Comparison of ENCODE assay signal across 37 cellular contexts in the genomic region with DNA sequence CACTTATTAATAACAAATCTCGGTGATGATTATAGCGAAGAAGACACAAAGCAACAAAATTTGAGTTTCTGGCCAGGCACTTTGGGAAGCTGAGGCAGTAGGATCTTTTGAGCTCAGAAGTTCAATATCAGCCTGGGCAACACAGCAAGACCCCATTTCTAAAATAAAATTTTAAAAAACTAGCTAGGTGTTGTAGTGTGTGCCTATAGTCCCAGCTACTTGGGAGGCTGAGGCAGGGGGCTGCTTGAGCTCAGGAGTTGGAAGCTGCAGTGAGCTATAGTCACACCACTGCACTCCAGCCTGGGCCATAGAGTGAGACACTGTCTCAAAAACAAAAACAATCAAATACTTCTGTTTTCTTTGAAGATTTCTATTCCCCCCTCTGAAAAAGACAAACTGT.
"Had no signal": no experiment of that assay in that cellular context is flagged by ENCODE, and none has a peak within 500 bp of the region (broad histone marks: within the 10 kb centered on the region; RNA-seq: fewer than 3 reads in every experiment).

No MANE protein-coding gene starts in this region.

- DNase-seq: activated effector memory CD4-positive, alpha-beta T cell treated with anti-CD3 and anti-CD28 coated beads, Interleukin-2, amount 50 U/mL, for 16 hours; activated effector memory CD4-positive, alpha-beta T cell treated with Interleukin-2 at 50 U/mL for 16 hours; activated gamma-delta T cell; activated gamma-delta T cell treated with Interleukin-2 at 50 U/mL for 16 hours; activated naive CD4-positive, alpha-beta T cell; activated naive CD4-positive, alpha-beta T cell treated with anti-CD3 and anti-CD28 coated beads for 36 hours; activated naive CD4-positive, alpha-beta T cell treated with anti-CD3 and anti-CD28 coated beads, Interleukin-2, amount 10 ng/mL, durations not matched to agents 7 days and 5 days; activated naive CD4-positive, alpha-beta T cell treated with anti-CD3 and anti-CD28 coated beads, Interleukin-2, amount 50 U/mL, for 16 hours; activated naive CD4-positive, alpha-beta T cell treated with Interleukin-2 at 50 U/mL for 16 hours; activated naive CD8-positive, alpha-beta T cell treated with anti-CD3 and anti-CD28 coated beads for 36 hours; activated naive CD8-positive, alpha-beta T cell treated with anti-CD3 and anti-CD28 coated beads, Interleukin-2, amount 10 ng/mL, durations not matched to agents 7 days and 5 days; activated naive CD8-positive, alpha-beta T cell treated with anti-CD3 and anti-CD28 coated beads, Interleukin-2, amount 50 U/mL, for 24 hours; activated T-cell treated with anti-CD3 and anti-CD28 coated beads, Interleukin-2, amount 50 U/mL, for 24 hours; activated T-cell treated with anti-CD3 and anti-CD28 coated beads, Interleukin-2, amount 50 U/mL, for 4 hours; activated T-cell treated with anti-CD3 and anti-CD28 coated beads, Interleukin-2, amount 50 U/mL, for 48 hours; activated T-cell treated with anti-CD3 and anti-CD28 coated beads, Interleukin-2, amount 50 U/mL, for 72 hours; adrenal gland; amniotic stem cell; amygdala; anterior cingulate cortex; aorta; body of pancreas; brain microvascular endothelial cell; caudate nucleus; central memory CD4-positive, alpha-beta T cell; cerebellar nuclear complex had no signal

- H3K4me1 ChIP-seq: adrenal gland, ascending aorta, body of pancreas, breast epithelium had no signal

- H3K36me3 Mint-ChIP-seq: activated naive CD4-positive, alpha-beta T cell treated with anti-CD3 and anti-CD28 coated beads, Interleukin-2, amount 10 ng/mL, durations not matched to agents 7 days and 5 days; activated naive CD4-positive, alpha-beta T cell treated with anti-CD3 and anti-CD28 coated beads, Interleukin-2, amount 50 U/mL, for 24 hours; activated naive CD4-positive, alpha-beta T cell treated with anti-CD3 and anti-CD28 coated beads, Interleukin-2, amount 50 U/mL, for 72 hours; activated naive CD8-positive, alpha-beta T cell; activated naive CD8-positive, alpha-beta T cell treated with anti-CD3 and anti-CD28 coated beads for 36 hours; activated naive CD8-positive, alpha-beta T cell treated with anti-CD3 and anti-CD28 coated beads, Interleukin-2, amount 10 ng/mL, durations not matched to agents 7 days and 5 days; brain had no signal

- ATAC-seq: activated naive CD4-positive, alpha-beta T cell treated with anti-CD3 and anti-CD28 coated beads, Interleukin-2, amount 50 U/mL, for 72 hours; activated naive CD8-positive, alpha-beta T cell treated with anti-CD3 and anti-CD28 coated beads, Interleukin-2, amount 50 U/mL, for 24 hours; activated T-cell treated with anti-CD3 and anti-CD28 coated beads, Interleukin-2, amount 50 U/mL, for 4 hours; activated T-cell treated with anti-CD3 and anti-CD28 coated beads, Interleukin-2, amount 50 U/mL, for 72 hours; activated T-helper 17 cell treated with anti-CD3 and anti-CD28 coated beads, Interleukin-2, amount 50 U/mL, for 72 hours; body of pancreas had no signal

- H3K9me3 Mint-ChIP-seq: activated naive CD4-positive, alpha-beta T cell treated with anti-CD3 and anti-CD28 coated beads for 36 hours; activated naive CD4-positive, alpha-beta T cell treated with anti-CD3 and anti-CD28 coated beads, Interleukin-2, amount 10 ng/mL, durations not matched to agents 7 days and 5 days; activated naive CD4-positive, alpha-beta T cell treated with anti-CD3 and anti-CD28 coated beads, Interleukin-2, amount 50 U/mL, for 24 hours; activated naive CD4-positive, alpha-beta T cell treated with anti-CD3 and anti-CD28 coated beads, Interleukin-2, amount 50 U/mL, for 72 hours; activated naive CD8-positive, alpha-beta T cell treated with anti-CD3 and anti-CD28 coated beads for 36 hours; activated naive CD8-positive, alpha-beta T cell treated with anti-CD3 and anti-CD28 coated beads, Interleukin-2, amount 10 ng/mL, durations not matched to agents 7 days and 5 days; activated naive CD8-positive, alpha-beta T cell treated with anti-CD3 and anti-CD28 coated beads, Interleukin-2, amount 50 U/mL, for 24 hours; activated T-cell treated with anti-CD3 and anti-CD28 coated beads, Interleukin-2, amount 50 U/mL, for 4 hours; activated T-helper 1 cell treated with anti-CD3 and anti-CD28 coated beads, Interleukin-12 subunit alpha, Interleukin-12 subunit beta, Interleukin-2, Interleukin-4 antibody, amounts not matched to agents 30 ng/mL and 10 ng/mL and 1 ng/mL, durations not matched to agents 14 hours and 24 hours and 36 hours; activated T-helper 17 cell treated with anti-CD3 and anti-CD28 coated beads, Interleukin-2, amount 50 U/mL, for 72 hours; activated T-helper 2 cell treated with anti-CD3 and anti-CD28 coated beads, Interferon-gamma antibody, Interleukin-2, Interleukin-4, amounts not matched to agents 10 μg/mL and 5 μg/mL and 100 μg/mL, durations not matched to agents 14 hours and 24 hours and 36 hours; central memory CD8-positive, alpha-beta T cell had no signal

- H3K36me3 ChIP-seq: adrenal gland, ascending aorta, brain microvascular endothelial cell, breast epithelium, cardiac muscle cell had no signal

- H3K4me1 Mint-ChIP-seq: brain; central memory CD8-positive, alpha-beta T cell had no signal

- H3K9me3 ChIP-seq: adrenal gland, ascending aorta, body of pancreas, breast epithelium had no signal

- H3K4me3 Mint-ChIP-seq: activated naive CD4-positive, alpha-beta T cell treated with anti-CD3 and anti-CD28 coated beads for 36 hours; activated naive CD4-positive, alpha-beta T cell treated with anti-CD3 and anti-CD28 coated beads, Interleukin-2, amount 10 ng/mL, durations not matched to agents 7 days and 5 days; activated naive CD4-positive, alpha-beta T cell treated with anti-CD3 and anti-CD28 coated beads, Interleukin-2, amount 50 U/mL, for 24 hours; activated naive CD8-positive, alpha-beta T cell; activated naive CD8-positive, alpha-beta T cell treated with anti-CD3 and anti-CD28 coated beads for 36 hours; activated naive CD8-positive, alpha-beta T cell treated with anti-CD3 and anti-CD28 coated beads, Interleukin-2, amount 10 ng/mL, durations not matched to agents 7 days and 5 days; activated naive CD8-positive, alpha-beta T cell treated with anti-CD3 and anti-CD28 coated beads, Interleukin-2, amount 50 U/mL, for 24 hours; activated T-cell treated with anti-CD3 and anti-CD28 coated beads, Interleukin-2, amount 50 U/mL, for 24 hours; activated T-cell treated with anti-CD3 and anti-CD28 coated beads, Interleukin-2, amount 50 U/mL, for 4 hours; activated T-cell treated with anti-CD3 and anti-CD28 coated beads, Interleukin-2, amount 50 U/mL, for 72 hours; activated T-helper 1 cell treated with anti-CD3 and anti-CD28 coated beads, Interleukin-12 subunit alpha, Interleukin-12 subunit beta, Interleukin-2, Interleukin-4 antibody, amounts not matched to agents 30 ng/mL and 10 ng/mL and 1 ng/mL, durations not matched to agents 14 hours and 24 hours and 36 hours; activated T-helper 17 cell treated with anti-CD3 and anti-CD28 coated beads, Interleukin-2, amount 50 U/mL, for 72 hours; brain; central memory CD8-positive, alpha-beta T cell had no signal

- H3K4me3 ChIP-seq: adrenal gland, ascending aorta, body of pancreas, breast epithelium, cardiac muscle cell had no signal

- H3K27ac ChIP-seq: adrenal gland, ascending aorta, body of pancreas, brain microvascular endothelial cell, breast epithelium, cardiac muscle cell had no signal

- H3K27me3 Mint-ChIP-seq: activated naive CD4-positive, alpha-beta T cell treated with anti-CD3 and anti-CD28 coated beads, Interleukin-2, amount 10 ng/mL, durations not matched to agents 7 days and 5 days; activated naive CD8-positive, alpha-beta T cell; brain; central memory CD8-positive, alpha-beta T cell had no signal

- H3K27me3 ChIP-seq: adrenal gland, ascending aorta, brain microvascular endothelial cell, breast epithelium, cardiac muscle cell had no signal

- H3K27ac Mint-ChIP-seq: activated naive CD4-positive, alpha-beta T cell treated with anti-CD3 and anti-CD28 coated beads for 36 hours; activated naive CD4-positive, alpha-beta T cell treated with anti-CD3 and anti-CD28 coated beads, Interleukin-2, amount 10 ng/mL, durations not matched to agents 7 days and 5 days; activated naive CD4-positive, alpha-beta T cell treated with anti-CD3 and anti-CD28 coated beads, Interleukin-2, amount 50 U/mL, for 24 hours; activated naive CD4-positive, alpha-beta T cell treated with anti-CD3 and anti-CD28 coated beads, Interleukin-2, amount 50 U/mL, for 72 hours; activated naive CD8-positive, alpha-beta T cell; activated naive CD8-positive, alpha-beta T cell treated with anti-CD3 and anti-CD28 coated beads for 36 hours; activated naive CD8-positive, alpha-beta T cell treated with anti-CD3 and anti-CD28 coated beads, Interleukin-2, amount 10 ng/mL, durations not matched to agents 7 days and 5 days; activated naive CD8-positive, alpha-beta T cell treated with anti-CD3 and anti-CD28 coated beads, Interleukin-2, amount 50 U/mL, for 24 hours; activated T-cell treated with anti-CD3 and anti-CD28 coated beads, Interleukin-2, amount 50 U/mL, for 24 hours; activated T-cell treated with anti-CD3 and anti-CD28 coated beads, Interleukin-2, amount 50 U/mL, for 72 hours; activated T-helper 1 cell treated with anti-CD3 and anti-CD28 coated beads, Interleukin-12 subunit alpha, Interleukin-12 subunit beta, Interleukin-2, Interleukin-4 antibody, amounts not matched to agents 30 ng/mL and 10 ng/mL and 1 ng/mL, durations not matched to agents 14 hours and 24 hours and 36 hours; activated T-helper 17 cell treated with anti-CD3 and anti-CD28 coated beads, Interleukin-2, amount 50 U/mL, for 72 hours; activated T-helper 2 cell treated with anti-CD3 and anti-CD28 coated beads, Interferon-gamma antibody, Interleukin-2, Interleukin-4, amounts not matched to agents 10 μg/mL and 5 μg/mL and 100 μg/mL, durations not matched to agents 14 hours and 24 hours and 36 hours; brain had no signal
